ENCODE assay signal across 12 cellular contexts in genomic region chr3:177069514-177070329, GRCh38.
DNase-seq lines count a peak whose midpoint lies in the region; ATAC-seq, FAIRE-seq and TF ChIP-seq lines count a peak whose summit lies in the region.
"Had no signal": no experiment of that assay in that cellular context is flagged by ENCODE, and none has a peak within 500 bp of the region (broad histone marks: within the 10 kb centered on the region; RNA-seq: fewer than 3 reads in every experiment).

No MANE protein-coding gene starts in this region.

- 99 to 100% methylated on average over 6 of the region's 6 CpGs for WGBS in GM23248 (ENCODE audit: low coverage in 1 of 2, low lambda C conversion rate in 2 of 2, missing lambda C conversion rate in 2 of 2), 2 experiments

- peaks cover 12% of the 10 kb centered on the region for H4K20me1 ChIP-seq in GM23248 (ENCODE audit: insufficient read depth)

- H3K9me3 ChIP-seq in GM23248 (ENCODE audit: low read depth) (no peaks in the 10 kb centered on the region), kidney (ENCODE audit: control insufficient read depth in 1 of 2, low read length in 2 of 2) (no peaks in the 10 kb centered on the region)
- H3K9me3 ChIP-seq: esophagus muscularis mucosa had no signal

- in situ Hi-C loops in GM23248 (cut with MboI): loop anchor here (25.0 kb wide), 2 partner anchors 293 to 1268 kb away; no protein-coding TSS in a partner anchor

- peak; percentile 55 for FAIRE-seq in kidney (lab: Jason Lieb, UNC)

- no peaks in the 10 kb centered on the region for H3K36me3 ChIP-seq in GM23248 (ENCODE audit: low read depth)
- H3K36me3 ChIP-seq in kidney (ENCODE audit: control insufficient read depth in 1 of 2, insufficient read depth in 2 of 2, low read length in 2 of 2): no peaks in the 10 kb centered on the region

- intact Hi-C loops in kidney (cut with DNase I) (loop anchor here (10.0 kb wide), 1 partner anchor 285 kb away; no protein-coding TSS in a partner anchor), posterior cingulate gyrus (cut with DNase I) (no loop called here)

- no peak overlapping the region for H2AFZ ChIP-seq in GM23248

- peak overlapping the region; percentile 52 for H3K27ac Mint-ChIP-seq in activated naive CD8-positive, alpha-beta T cell treated with anti-CD3 and anti-CD28 coated beads, Interleukin-2, amount 50 U/mL, for 24 hours

- H3K9ac ChIP-seq in GM23248: no peak overlapping the region
- H3K9ac ChIP-seq in kidney (ENCODE audit: low read length in 2 of 2): no peak overlapping the region

- H3K9me3 Mint-ChIP-seq in activated naive CD8-positive, alpha-beta T cell treated with anti-CD3 and anti-CD28 coated beads, Interleukin-2, amount 50 U/mL, for 24 hours: no peaks in the 10 kb centered on the region

- peaks cover 9% of the 10 kb centered on the region; the same call in 1 of the 2 replicates for H3F3A ChIP-seq in GM23248 (ENCODE audit: insufficient read depth)

- no peak overlapping the region for H3K4me3 Mint-ChIP-seq in activated naive CD8-positive, alpha-beta T cell treated with anti-CD3 and anti-CD28 coated beads, Interleukin-2, amount 50 U/mL, for 24 hours

- peaks cover 54% of the 10 kb centered on the region for H3K4me1 Mint-ChIP-seq in activated naive CD8-positive, alpha-beta T cell treated with anti-CD3 and anti-CD28 coated beads, Interleukin-2, amount 50 U/mL, for 24 hours

- H3K4me1 ChIP-seq in GM23248 (ENCODE audit: insufficient read depth): peaks cover 8% of the 10 kb centered on the region; the same call in 1 of the 2 replicates
- H3K4me1 ChIP-seq in kidney (ENCODE audit: control insufficient read depth in 1 of 2, insufficient read depth in 1 of 2, low read depth in 1 of 2, low read length in 2 of 2): peaks cover 0 to 4% of the 10 kb centered on the region in 2 donors

- no peaks in the 10 kb centered on the region for H3K27me3 ChIP-seq in GM23248 (replicated peaks; ENCODE audit: insufficient read depth)
- H3K27me3 ChIP-seq: esophagus muscularis mucosa had no signal

- no peak for TF ChIP-seq CTCF in AG10803 (conservative IDR thresholded peaks at IDR 0.05; ENCODE audit: low read length)
- no peak for TF ChIP-seq CTCF in kidney (IDR thresholded peaks at IDR 0.05; ENCODE audit: borderline replicate concordance, extremely low read depth, insufficient read depth)

- peaks cover 97% of the 10 kb centered on the region for H3K79me2 ChIP-seq in GM23248 (ENCODE audit: insufficient read depth)

- no peaks in the 10 kb centered on the region for H3K9me2 ChIP-seq in GM23248 (ENCODE audit: insufficient read depth)

- peaks cover 19% of the 10 kb centered on the region for H3K36me3 Mint-ChIP-seq in activated naive CD8-positive, alpha-beta T cell treated with anti-CD3 and anti-CD28 coated beads, Interleukin-2, amount 50 U/mL, for 24 hours (ENCODE audit: low read depth)

- H3K4me3 ChIP-seq in AG10803 (ENCODE audit: low read length): no peak overlapping the region
- H3K4me3 ChIP-seq in GM23248: no peak overlapping the region
- H3K4me3 ChIP-seq in kidney (ENCODE audit: low read length in 2 of 2): no peak overlapping the region
- H3K4me3 ChIP-seq: esophagus muscularis mucosa had no signal

- ATAC-seq in activated naive CD8-positive, alpha-beta T cell treated with anti-CD3 and anti-CD28 coated beads, Interleukin-2, amount 50 U/mL, for 24 hours: no peak

- H3K27ac ChIP-seq in GM23248: no peak overlapping the region
- no peak overlapping the region for H3K27ac ChIP-seq in kidney (ENCODE audit: low read depth in 2 of 2, low read length in 2 of 2)
- H3K27ac ChIP-seq: esophagus muscularis mucosa had no signal

- DNase-seq in AG10803 (ENCODE audit: low read depth) (peak; percentile 62), GM23248 (peak; percentile 56), kidney (no peak), NK-92 (lab: John Stamatoyannopoulos, UW; ENCODE audit: unreplicated experiment) (no peak), NCI-H1930 (lab: John Stamatoyannopoulos, UW) (no peak), posterior cingulate gyrus (no peak)
- DNase-seq in activated naive CD8-positive, alpha-beta T cell treated with anti-CD3 and anti-CD28 coated beads, Interleukin-2, amount 50 U/mL, for 24 hours: no peak
- DNase-seq: anterior cingulate cortex; nucleus accumbens; stimulated activated CD4-positive, alpha-beta T cell treated with anti-CD3 and anti-CD28 coated beads, Interleukin-2, amount 100 ng/mL, for 48 hours; substantia nigra had no signal

- no peaks in the 10 kb centered on the region for H3K27me3 Mint-ChIP-seq in activated naive CD8-positive, alpha-beta T cell treated with anti-CD3 and anti-CD28 coated beads, Interleukin-2, amount 50 U/mL, for 24 hours

- no peak overlapping the region for H3K4me2 ChIP-seq in GM23248 (ENCODE audit: unreplicated experiment)

Comparison
In these comparisons a context has a peak if more than half of its experiments do, and no peak if none do; other contexts are left out.
1. DNase-seq: peak in AG10803 (single experiment) and GM23248 (single experiment); none in activated naive CD8-positive, alpha-beta T cell treated with anti-CD3 and anti-CD28 coated beads, Interleukin-2, amount 50 U/mL, for 24 hours (single experiment), kidney (single experiment), NK-92 (single experiment), NCI-H1930 (0 of 2) and posterior cingulate gyrus (0 of 10).